ENCODE assay signal across 8 cellular contexts in genomic region chr3:150411971-150412370, GRCh38.
A peak's percentile ranks its signal among the peaks of the same experiment; 100 is the strongest.
DNase-seq lines count a peak whose midpoint lies in the region; ATAC-seq and TF ChIP-seq lines count a peak whose summit lies in the region.

No MANE protein-coding gene starts in this region.

- H3K4me3 ChIP-seq in endocrine pancreas (ENCODE audit: control insufficient read depth, insufficient read depth, low read length) (peak overlapping the region; percentile 99), parathyroid adenoma (ENCODE audit: low read depth, low read length) (peak overlapping the region; percentile 80)

- in situ Hi-C loops in KBM-7 (cut with MboI; ENCODE audit: low pct_unique_long_range_greater_than_20kb, low sequenced_read_pairs): no loop called here

- H3K9ac ChIP-seq in endocrine pancreas (ENCODE audit: control insufficient read depth, insufficient read depth, low read length) (no peak overlapping the region), parathyroid adenoma (no peak overlapping the region)

- no peaks in the 10 kb centered on the region for H3K36me3 ChIP-seq in endocrine pancreas (ENCODE audit: control insufficient read depth, insufficient read depth, low read length)
- H3K36me3 ChIP-seq in parathyroid adenoma (ENCODE audit: control insufficient read depth, insufficient read depth, low read length): no peaks in the 10 kb centered on the region

- no peak for ATAC-seq in GM18505 (IDR thresholded peaks at IDR 0.05; ENCODE audit: unreplicated experiment)
- no peak for ATAC-seq in HG03520 (IDR thresholded peaks at IDR 0.05; ENCODE audit: unreplicated experiment)

- H3K9me3 ChIP-seq in endocrine pancreas (ENCODE audit: control insufficient read depth, low read length) (no peaks in the 10 kb centered on the region), parathyroid adenoma (ENCODE audit: control insufficient read depth, low read length) (no peaks in the 10 kb centered on the region)

- no peak overlapping the region for H2AFZ ChIP-seq in parathyroid adenoma

- H3K27me3 ChIP-seq in endocrine pancreas (ENCODE audit: control insufficient read depth, insufficient read depth, low read length) (no peaks in the 10 kb centered on the region), parathyroid adenoma (ENCODE audit: control insufficient read depth, insufficient read depth, low read length) (no peaks in the 10 kb centered on the region)

- no peak overlapping the region for H3K27ac ChIP-seq in parathyroid adenoma

- TF ChIP-seq CTCF in parathyroid adenoma (IDR thresholded peaks at IDR 0.05): no peak

- no peak for TF ChIP-seq POLR2A in GM18505 (IDR thresholded peaks at IDR 0.05; ENCODE audit: borderline replicate concordance, extremely low read depth, insufficient read depth, insufficient read length)

- peak; percentile 33 for DNase-seq in EH (ENCODE audit: low read depth)
- DNase-seq in OCI-M1 (lab: John Stamatoyannopoulos, UW): peak; percentile 27
- no peak for DNase-seq in KBM-7
- no peak for DNase-seq in effector CD4-positive, alpha-beta T cell

- peak overlapping the region; percentile 84 for H3K4me2 ChIP-seq in parathyroid adenoma (ENCODE audit: low read length)

- peaks cover 51% of the 10 kb centered on the region for H3K79me2 ChIP-seq in parathyroid adenoma

- peaks cover 22% of the 10 kb centered on the region for H3K4me1 ChIP-seq in endocrine pancreas (ENCODE audit: control insufficient read depth, insufficient read depth, low read length)
- peaks cover 9% of the 10 kb centered on the region for H3K4me1 ChIP-seq in parathyroid adenoma

Comparison
In these comparisons a context has a peak if more than half of its experiments do, and no peak if none do; other contexts are left out.
1. DNase-seq: peak in EH (single experiment) and OCI-M1 (single experiment); none in KBM-7 (single experiment) and effector CD4-positive, alpha-beta T cell (single experiment).